In the genomic region with DNA sequence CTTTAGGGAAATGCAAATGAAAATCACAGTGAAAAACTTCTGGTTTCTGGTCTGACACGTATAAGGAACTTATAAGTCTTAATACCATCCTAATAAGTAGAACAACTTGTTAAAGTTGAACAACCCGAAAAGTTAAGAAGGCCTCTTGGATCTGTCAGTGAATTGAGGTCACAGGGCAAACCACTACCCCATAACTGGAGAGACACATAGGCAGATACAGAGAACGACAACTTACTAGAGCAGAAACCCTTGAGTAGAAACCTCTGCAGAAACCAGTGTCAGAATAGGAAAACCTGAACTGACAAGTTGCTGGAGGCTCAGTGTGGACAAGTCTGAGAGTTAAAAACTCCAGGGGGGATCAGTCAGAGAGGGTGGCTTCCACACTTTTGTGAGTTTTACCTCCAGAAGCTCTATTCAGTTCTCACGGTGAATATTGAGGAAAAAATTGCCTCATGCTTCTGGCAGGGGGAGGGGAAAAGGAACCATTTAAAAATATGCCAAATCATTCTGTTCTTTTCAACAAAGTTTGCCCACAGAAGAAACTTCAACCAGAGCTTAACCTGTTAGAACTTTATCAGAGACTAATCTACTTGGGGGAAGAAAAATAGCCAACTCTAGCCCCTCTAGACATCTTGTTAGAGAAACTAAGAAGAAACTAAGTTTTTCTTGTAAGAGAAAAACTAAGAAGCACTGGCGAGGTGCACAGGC, we compare ENCODE assay signal across 17 cellular contexts.
"Had no signal": no experiment of that assay in that cellular context is flagged by ENCODE, and none has a peak within 500 bp of the region (broad histone marks: within the 10 kb centered on the region; RNA-seq: fewer than 3 reads in every experiment).

No MANE protein-coding gene starts in this region.

- H3K27ac ChIP-seq: ovary, sigmoid colon, thyroid gland, uterus, VCaP had no signal

- H3K36me3 Mint-ChIP-seq: stimulated activated effector memory CD8-positive, alpha-beta T cell treated with anti-CD3 and anti-CD28 coated beads, Interleukin-12 subunit alpha, Interleukin-12 subunit beta, amount 100 ng/mL, for 72 hours had no signal

- H3K27ac Mint-ChIP-seq: activated naive CD8-positive, alpha-beta T cell treated with anti-CD3 and anti-CD28 coated beads, Interleukin-2, amount 50 U/mL, for 24 hours; activated T-helper 17 cell treated with anti-CD3 and anti-CD28 coated beads, Interleukin-2, amount 50 U/mL, for 72 hours; stimulated activated effector memory CD8-positive, alpha-beta T cell treated with anti-CD3 and anti-CD28 coated beads, Interleukin-12 subunit alpha, Interleukin-12 subunit beta, amount 100 ng/mL, for 72 hours had no signal

- H3K4me1 ChIP-seq: sigmoid colon, thyroid gland, uterus had no signal

- H3K9me3 ChIP-seq: ovary, sigmoid colon, thyroid gland, uterus had no signal

- H3K4me1 Mint-ChIP-seq: activated naive CD8-positive, alpha-beta T cell treated with anti-CD3 and anti-CD28 coated beads, Interleukin-2, amount 50 U/mL, for 24 hours; neural crest cell; stimulated activated effector memory CD8-positive, alpha-beta T cell treated with anti-CD3 and anti-CD28 coated beads, Interleukin-12 subunit alpha, Interleukin-12 subunit beta, amount 100 ng/mL, for 72 hours had no signal

- DNase-seq: activated CD4-positive, alpha-beta T cell treated with anti-CD3 and anti-CD28 coated beads for 1 hour; activated CD4-positive, alpha-beta T cell treated with anti-CD3 and anti-CD28 coated beads, Interleukin-2, amount 50 U/mL, for 4 hours; activated naive CD4-positive, alpha-beta T cell treated with Interleukin-2 at 50 U/mL for 16 hours; activated naive CD8-positive, alpha-beta T cell treated with anti-CD3 and anti-CD28 coated beads, Interleukin-2, amount 50 U/mL, for 24 hours; aorta; hippocampal formation; ovary; sigmoid colon; stimulated activated CD4-positive, alpha-beta T cell treated with anti-CD3 and anti-CD28 coated beads, Interleukin-12 subunit alpha, Interleukin-12 subunit beta, amount 100 ng/mL, for 4 hours; T-helper 9 cell; thyroid gland; uterus had no signal

- FAIRE-seq: bronchial epithelial cell had no signal

- H3K4me3 ChIP-seq: ovary, sigmoid colon, thyroid gland, uterus had no signal

- H3K27me3 ChIP-seq: ovary, sigmoid colon, thyroid gland, uterus had no signal

- H3K36me3 ChIP-seq: ovary, sigmoid colon, thyroid gland, uterus had no signal

- H3K4me3 Mint-ChIP-seq: activated naive CD8-positive, alpha-beta T cell treated with anti-CD3 and anti-CD28 coated beads, Interleukin-2, amount 50 U/mL, for 24 hours; activated T-helper 17 cell treated with anti-CD3 and anti-CD28 coated beads, Interleukin-2, amount 50 U/mL, for 72 hours; neural crest cell; stimulated activated effector memory CD8-positive, alpha-beta T cell treated with anti-CD3 and anti-CD28 coated beads, Interleukin-12 subunit alpha, Interleukin-12 subunit beta, amount 100 ng/mL, for 72 hours had no signal

- ATAC-seq: activated naive CD8-positive, alpha-beta T cell treated with anti-CD3 and anti-CD28 coated beads, Interleukin-2, amount 50 U/mL, for 24 hours; activated T-helper 17 cell treated with anti-CD3 and anti-CD28 coated beads, Interleukin-2, amount 50 U/mL, for 72 hours; stimulated activated effector memory CD8-positive, alpha-beta T cell treated with anti-CD3 and anti-CD28 coated beads, Interleukin-12 subunit alpha, Interleukin-12 subunit beta, amount 100 ng/mL, for 72 hours had no signal
